ENCODE assay signal across 8 cellular contexts in genomic region chr7:64902806-64903721, GRCh38. TPM values are rescaled to one million over a fixed set of nuclear protein-coding genes. Genes with fewer than 3 reads are reported as not detected.
DNase-seq lines count a peak whose midpoint lies in the region; TF ChIP-seq lines count a peak whose summit lies in the region.

Gene ZNF273 (plus strand): TSS chr7:64903273. CDS start chr7:64903318, 45 bp downstream.

- peak; percentile 94 for DNase-seq in H9
- peak; percentile 93 for DNase-seq in M059J (ENCODE audit: low read depth)
- DNase-seq in activated effector memory CD4-positive, alpha-beta T cell treated with anti-CD3 and anti-CD28 coated beads, Interleukin-2, amount 50 U/mL, for 16 hours = peak; percentile 96
- peak; percentile 73 to 91 for DNase-seq in foreskin fibroblast
- peak; percentile 93 for DNase-seq in neural progenitor cell (ENCODE audit: low spot score)

- no peak within 1 kb of the TSS for H2BK120ac ChIP-seq in H9 (ENCODE audit: low read depth, low read length, poor library complexity, severe bottlenecking)

- no peak within 1 kb of the TSS for H2BK20ac ChIP-seq in H9 (ENCODE audit: low read depth, low read length, poor library complexity, severe bottlenecking)

- H3K79me2 ChIP-seq in H9 (ENCODE audit: insufficient read depth, low read length) = peaks cover 26% of the 10 kb centered on the region
- H3K79me2 ChIP-seq in neural progenitor cell (ENCODE audit: low read depth) = peaks cover 49% of the 10 kb centered on the region

- H3K4me2 ChIP-seq in H9 (ENCODE audit: insufficient read depth, insufficient read length, low read length) (peak within 1 kb of the TSS; percentile 56), neural progenitor cell (peak within 1 kb of the TSS; percentile 92)

- H3K27ac Mint-ChIP-seq in H9 (peak within 1 kb of the TSS; percentile 98 to 99 (median 99)), neural progenitor cell (peak within 1 kb of the TSS; percentile 94)

- peak; percentile 90 for TF ChIP-seq POLR2A in Raji (IDR thresholded peaks at IDR 0.05; ENCODE audit: insufficient read depth, low read depth, low read length)

- H3K36me3 ChIP-seq in ES-I3 (ENCODE audit: insufficient read depth, low read length) (no peaks in the 10 kb centered on the region), neural progenitor cell (no peaks in the 10 kb centered on the region), stomach smooth muscle (ENCODE audit: control insufficient read depth in 2 of 2, insufficient read depth in 2 of 2, low read length in 2 of 2) (no peaks in the 10 kb centered on the region)

- H3K79me1 ChIP-seq in H9 (ENCODE audit: insufficient read depth, low read depth, low read length, poor library complexity, severe bottlenecking) = peaks cover 3% of the 10 kb centered on the region

- H2BK5ac ChIP-seq in H9 (ENCODE audit: insufficient read length, low read length) = peak within 1 kb of the TSS; percentile 72

- H2BK15ac ChIP-seq in H9 (ENCODE audit: low read depth, low read length) = no peak within 1 kb of the TSS; the same call in 1 of the 2 replicates

- no peak within 1 kb of the TSS for H3K23ac ChIP-seq in H9 (ENCODE audit: insufficient read length, low read depth, low read length)

- peaks cover 27% of the 10 kb centered on the region for H3K4me1 ChIP-seq in ES-I3 (ENCODE audit: insufficient read depth, low read length)
- no peaks in the 10 kb centered on the region; the same call in 1 of the 2 replicates for H3K4me1 ChIP-seq in H9 (ENCODE audit: insufficient read depth, low read length)
- H3K4me1 ChIP-seq in neural progenitor cell = peaks cover 16% of the 10 kb centered on the region
- peaks cover 12% of the 10 kb centered on the region for H3K4me1 ChIP-seq in stomach smooth muscle (ENCODE audit: control insufficient read depth, insufficient read depth, low read length)

- H3K9me3 Mint-ChIP-seq in H9 (no peaks in the 10 kb centered on the region; a peak in 1 of 5 replicates), neural progenitor cell (peaks cover 35% of the 10 kb centered on the region)

- H3K27ac ChIP-seq in H9 (ENCODE audit: insufficient read length, low read depth, low read length) (peak within 1 kb of the TSS; percentile 87), neural progenitor cell (peak within 1 kb of the TSS; percentile 84), stomach smooth muscle (ENCODE audit: low read length) (peak within 1 kb of the TSS; percentile 46)

- no peaks in the 10 kb centered on the region for H4K20me1 ChIP-seq in H9 (ENCODE audit: control insufficient read depth, insufficient read depth, insufficient read length)
- no peaks in the 10 kb centered on the region for H4K20me1 ChIP-seq in neural progenitor cell (ENCODE audit: low read depth)

- peak within 1 kb of the TSS; percentile 99 for H3K14ac ChIP-seq in H9 (ENCODE audit: insufficient read depth, low read length)

- H3K4ac ChIP-seq in H9 (ENCODE audit: low read depth, low read length) = no peak within 1 kb of the TSS; the same call in 1 of the 2 replicates

- H3K18ac ChIP-seq in H9 (ENCODE audit: insufficient read length, low read depth, low read length) = peak within 1 kb of the TSS; percentile 98

- no peak for TF ChIP-seq CTCF in H9 (conservative IDR thresholded peaks at IDR 0.05)
- no peak for TF ChIP-seq CTCF in foreskin fibroblast (IDR thresholded peaks at IDR 0.05; ENCODE audit: low read depth, low read length)
- TF ChIP-seq CTCF in neural progenitor cell (IDR thresholded peaks at IDR 0.05) = no peak

- H3K4me3 Mint-ChIP-seq in H9 (peak within 1 kb of the TSS; percentile 97), neural progenitor cell (peak within 1 kb of the TSS; percentile 98)

- H3K23me2 ChIP-seq in H9 (ENCODE audit: insufficient read length, low read depth, low read length, poor library complexity, severe bottlenecking) = peaks cover 6% of the 10 kb centered on the region

- H2AK5ac ChIP-seq in H9 (ENCODE audit: insufficient read length, low read length) = no peak within 1 kb of the TSS

- peak within 1 kb of the TSS; percentile 70 for H3T11ph ChIP-seq in H9 (ENCODE audit: low read length)

- no peak within 1 kb of the TSS for H4K91ac ChIP-seq in H9 (ENCODE audit: insufficient read length, low read depth, low read length)

- peak within 1 kb of the TSS; percentile 71 for H3K9ac ChIP-seq in ES-I3 (ENCODE audit: low read depth, low read length)
- H3K9ac ChIP-seq in H9 (ENCODE audit: extremely low read depth, insufficient read length, low read length) = peak within 1 kb of the TSS; percentile 99
- peak within 1 kb of the TSS; percentile 92 for H3K9ac ChIP-seq in neural progenitor cell
- peak within 1 kb of the TSS; percentile 81 to 87 for H3K9ac ChIP-seq in stomach smooth muscle (ENCODE audit: low read length in 2 of 2)

- H3K4me3 ChIP-seq in foreskin fibroblast (ENCODE audit: low read depth in 1 of 2, low read length in 2 of 2) (peak within 1 kb of the TSS; percentile 93 to 94), neural progenitor cell (peak within 1 kb of the TSS; percentile 80), stomach smooth muscle (ENCODE audit: low read length in 2 of 2) (peak within 1 kb of the TSS; percentile 93 to 95)

- H3K4me1 Mint-ChIP-seq in H9 (peaks cover 35 to 44% of the 10 kb centered on the region in 2 experiments), neural progenitor cell (peaks cover 3% of the 10 kb centered on the region)

- no peaks in the 10 kb centered on the region for H3K9me3 ChIP-seq in ES-I3 (ENCODE audit: control insufficient read depth, insufficient read depth, low read length)
- no peaks in the 10 kb centered on the region for H3K9me3 ChIP-seq in H9 (ENCODE audit: control insufficient read depth, low read depth, low read length)
- H3K9me3 ChIP-seq in neural progenitor cell (ENCODE audit: low read depth) = no peaks in the 10 kb centered on the region
- H3K9me3 ChIP-seq in stomach smooth muscle (ENCODE audit: control insufficient read depth in 2 of 2, low read length in 2 of 2) = no peaks in the 10 kb centered on the region

- no peak within 1 kb of the TSS for H2BK12ac ChIP-seq in H9 (ENCODE audit: insufficient read length, low read depth, low read length)

- peak within 1 kb of the TSS; percentile 82 for H2AFZ ChIP-seq in H9 (ENCODE audit: low read length)
- H2AFZ ChIP-seq in neural progenitor cell (replicated peaks) = peak within 1 kb of the TSS; percentile 79

- no peak within 1 kb of the TSS for H4K8ac ChIP-seq in H9 (replicated peaks; ENCODE audit: insufficient read length, low read depth, low read length)

- H3F3A ChIP-seq in neural progenitor cell (ENCODE audit: low read depth) = no peaks in the 10 kb centered on the region

- no peaks in the 10 kb centered on the region for H3K27me3 ChIP-seq in H9 (ENCODE audit: insufficient read depth, low read length)
- no peaks in the 10 kb centered on the region for H3K27me3 ChIP-seq in neural progenitor cell
- no peaks in the 10 kb centered on the region for H3K27me3 ChIP-seq in stomach smooth muscle (ENCODE audit: control insufficient read depth in 1 of 2, insufficient read depth in 2 of 2, low read length in 2 of 2)

- peaks cover 3 to 13% (median 8%) of the 10 kb centered on the region in 3 experiments for H3K36me3 Mint-ChIP-seq in H9 (ENCODE audit: insufficient read depth in 1 of 3, low read depth in 3 of 3)
- peaks cover 28% of the 10 kb centered on the region for H3K36me3 Mint-ChIP-seq in neural progenitor cell

- peak within 1 kb of the TSS; percentile 94 for H3K56ac ChIP-seq in H9 (ENCODE audit: insufficient read length, low read depth, low read length)

- H4K5ac ChIP-seq in H9 (ENCODE audit: insufficient read length, low read depth, low read length) = peak within 1 kb of the TSS; percentile 99

- no CpG with 5 or more reads among the region's 34 CpGs for WGBS in H9 (ENCODE audit: extremely low coverage, insufficient read length, low lambda C conversion rate)

- H3K27me3 Mint-ChIP-seq in H9 (ENCODE audit: low read depth) (no peaks in the 10 kb centered on the region), neural progenitor cell (ENCODE audit: insufficient read depth, low read depth) (peaks cover 6% of the 10 kb centered on the region)

RNA-seq across cellular contexts. Expression of gene ZNF273, which starts in this region (rescaled TPM):
- total RNA-seq in H9 (2021) (17.9 TPM in 2 replicates), neural progenitor cell (ENCODE audit: low replicate concordance) (23.5 and 36.5 TPM in 2 replicates)
- 16.0 and 17.3 TPM in 2 replicates for total RNA-seq in M059J (2014; rRNA removed; shearing (Covaris generic))

Comparison
In these comparisons a context has a peak if more than half of its experiments do, and no peak if none do; other contexts are left out.
1. Peak in every context shown above with its lines: DNase-seq, H3K4me3 ChIP-seq and H3K27ac ChIP-seq.